7 cellular contexts compared by ENCODE assay signal in the genomic region with DNA sequence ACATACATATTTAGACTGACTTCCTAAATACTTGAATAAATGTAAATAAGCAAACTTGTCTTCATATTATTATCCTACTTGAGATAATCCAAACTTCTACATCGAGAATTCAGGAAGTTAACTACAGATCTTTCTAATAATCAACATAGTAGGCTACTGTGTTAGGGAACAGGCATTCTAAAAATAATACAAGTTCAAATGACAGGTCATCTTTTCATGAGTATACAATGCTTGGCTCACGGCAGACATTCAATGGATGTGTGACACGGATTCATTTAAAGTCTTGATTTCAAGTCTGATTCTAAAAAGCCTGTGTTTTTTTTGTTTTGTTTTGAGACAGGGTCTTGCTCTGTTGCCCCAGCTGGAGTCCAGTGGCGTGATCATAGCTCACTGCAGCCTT.
"Had no signal": no experiment of that assay in that cellular context is flagged by ENCODE, and none has a peak within 500 bp of the region (broad histone marks: within the 10 kb centered on the region; RNA-seq: fewer than 3 reads in every experiment).

No MANE protein-coding gene starts in this region.

- H3K27me3 Mint-ChIP-seq: IgD-negative memory B cell had no signal

- H3K4me3 Mint-ChIP-seq: GM23338, H9, IgD-negative memory B cell had no signal

- H3K27ac Mint-ChIP-seq: GM23338, H9, IgD-negative memory B cell had no signal

- H3K4me3 ChIP-seq: GM23338 had no signal

- DNase-seq: H9, HCEC 1CT had no signal

- H3K9me3 Mint-ChIP-seq: GM23338, H9, IgD-negative memory B cell had no signal

- FAIRE-seq: H1, H54, HTR-8/SVneo had no signal

- ATAC-seq: GM23338 had no signal

- H3K4me1 Mint-ChIP-seq: GM23338, H9, IgD-negative memory B cell had no signal

- H2AFZ ChIP-seq: GM23338 had no signal

- H3K4me2 ChIP-seq: GM23338 had no signal
